22 cellular contexts compared by ENCODE assay signal in genomic region chr16:265711-266110, GRCh38. TPM values are rescaled to one million over a fixed set of nuclear protein-coding genes. Genes with fewer than 3 reads are reported as not detected.
DNase-seq lines count a peak whose midpoint lies in the region; ATAC-seq and TF ChIP-seq lines count a peak whose summit lies in the region.
"Had no signal": no experiment of that assay in that cellular context is flagged by ENCODE, and none has a peak within 500 bp of the region (broad histone marks: within the 10 kb centered on the region; RNA-seq: fewer than 3 reads in every experiment).

No MANE protein-coding gene starts in this region.

- peaks cover 7% of the 10 kb centered on the region for H3K27me3 Mint-ChIP-seq in activated naive CD4-positive, alpha-beta T cell treated with anti-CD3 and anti-CD28 coated beads, Interleukin-2, amount 10 ng/mL, durations not matched to agents 7 days and 5 days
- no peaks in the 10 kb centered on the region for H3K27me3 Mint-ChIP-seq in endodermal cell (ENCODE audit: insufficient read depth)
- H3K27me3 Mint-ChIP-seq: CD4-positive, alpha-beta T cell had no signal

- H3K9me3 Mint-ChIP-seq in activated naive CD4-positive, alpha-beta T cell treated with anti-CD3 and anti-CD28 coated beads, Interleukin-2, amount 10 ng/mL, durations not matched to agents 7 days and 5 days = peaks cover 8% of the 10 kb centered on the region
- H3K9me3 Mint-ChIP-seq in endodermal cell = no peaks in the 10 kb centered on the region
- H3K9me3 Mint-ChIP-seq in stimulated activated effector memory CD8-positive, alpha-beta T cell treated with anti-CD3 and anti-CD28 coated beads, Interleukin-12 subunit alpha, Interleukin-12 subunit beta, amount 100 ng/mL, for 72 hours = no peaks in the 10 kb centered on the region
- H3K9me3 Mint-ChIP-seq: CD4-positive, alpha-beta T cell had no signal

- 91 to 100% methylated on average over 10 to 12 of the region's 12 CpGs for WGBS in endodermal cell (ENCODE audit: insufficient coverage in 1 of 2, insufficient read length in 1 of 2), 2 experiments

- H3F3A ChIP-seq in PC-3 (ENCODE audit: low read length, unreplicated experiment) = no peaks in the 10 kb centered on the region

- ATAC-seq in PC-3 = no peak
- ATAC-seq in stimulated activated effector memory CD8-positive, alpha-beta T cell treated with anti-CD3 and anti-CD28 coated beads, Interleukin-12 subunit alpha, Interleukin-12 subunit beta, amount 100 ng/mL, for 72 hours = no peak

- TSS peak; percentile 38 for BruUV-seq in PC-3 (replicated peaks; lab: Mats Ljungman, UMichigan)

- H3K79me2 ChIP-seq in PC-3 (ENCODE audit: low read length) = no peaks in the 10 kb centered on the region

- H3K36me3 Mint-ChIP-seq in activated naive CD4-positive, alpha-beta T cell treated with anti-CD3 and anti-CD28 coated beads, Interleukin-2, amount 10 ng/mL, durations not matched to agents 7 days and 5 days = peaks cover 2% of the 10 kb centered on the region
- H3K36me3 Mint-ChIP-seq in endodermal cell (ENCODE audit: low read depth) = peaks cover 16% of the 10 kb centered on the region
- H3K36me3 Mint-ChIP-seq in stimulated activated effector memory CD8-positive, alpha-beta T cell treated with anti-CD3 and anti-CD28 coated beads, Interleukin-12 subunit alpha, Interleukin-12 subunit beta, amount 100 ng/mL, for 72 hours = peaks cover 15% of the 10 kb centered on the region

- intact Hi-C loops in PC-3 (cut with micrococcal nuclease) (no loop called here), ascending aorta (cut with DNase I) (no loop called here)

- no peaks in the 10 kb centered on the region for H3K9me2 ChIP-seq in PC-3 (replicated peaks; ENCODE audit: low read length)

- H3K27ac ChIP-seq in PC-3 (ENCODE audit: low read length) (no peak overlapping the region), endodermal cell (ENCODE audit: low read depth, low read length) (peak overlapping the region; percentile 29), ascending aorta (no peak overlapping the region)
- H3K27ac ChIP-seq: dorsolateral prefrontal cortex, heart left ventricle, suprapubic skin had no signal

- no peak overlapping the region for H3K9ac ChIP-seq in PC-3 (ENCODE audit: low read length)
- no peak overlapping the region for H3K9ac ChIP-seq in endodermal cell (ENCODE audit: extremely low read depth, low read length, poor library complexity, severe bottlenecking)

- no peak overlapping the region for H3K27ac Mint-ChIP-seq in activated naive CD4-positive, alpha-beta T cell treated with anti-CD3 and anti-CD28 coated beads, Interleukin-2, amount 10 ng/mL, durations not matched to agents 7 days and 5 days
- no peak overlapping the region for H3K27ac Mint-ChIP-seq in endodermal cell
- no peak overlapping the region for H3K27ac Mint-ChIP-seq in stimulated activated effector memory CD8-positive, alpha-beta T cell treated with anti-CD3 and anti-CD28 coated beads, Interleukin-12 subunit alpha, Interleukin-12 subunit beta, amount 100 ng/mL, for 72 hours
- H3K27ac Mint-ChIP-seq: CD4-positive, alpha-beta T cell had no signal

- H3K4me2 ChIP-seq in PC-3 (ENCODE audit: low read length) = no peak overlapping the region

- peak; percentile 26 for DNase-seq in activated naive CD4-positive, alpha-beta T cell treated with Interleukin-2 at 50 U/mL for 16 hours
- DNase-seq in activated naive CD4-positive, alpha-beta T cell treated with anti-CD3 and anti-CD28 coated beads, Interleukin-2, amount 10 ng/mL, durations not matched to agents 7 days and 5 days = no peak
- DNase-seq in PC-3 (no peak), endodermal cell (peak; percentile 30), renal cortical epithelial cell (ENCODE audit: low read depth) (peak; percentile 15), GM10248 (ENCODE audit: extremely low spot score) (no peak), ascending aorta (ENCODE audit: low spot score in 2 of 2) (no peak)
- DNase-seq in stimulated activated effector memory CD8-positive, alpha-beta T cell treated with anti-CD3 and anti-CD28 coated beads, Interleukin-12 subunit alpha, Interleukin-12 subunit beta, amount 100 ng/mL, for 72 hours (ENCODE audit: low spot score in 2 of 2) = no peak
- DNase-seq: activated CD4-positive, alpha-beta T cell treated with anti-CD3 and anti-CD28 coated beads for 1 hour; CD4-positive, alpha-beta T cell; DND-41; dorsolateral prefrontal cortex; heart left ventricle; NCI-H1694; NCI-H226; NK-92 treated with Interleukin-12 subunit alpha and Interleukin-12 subunit beta, amount 100 ng/mL, for 24 hours; SHP77; stimulated activated CD4-positive, alpha-beta T cell treated with anti-CD3 and anti-CD28 coated beads, Interleukin-2, amount 100 ng/mL, for 24 hours; T1000 had no signal

- no peaks in the 10 kb centered on the region for H3K4me1 ChIP-seq in PC-3 (ENCODE audit: insufficient read depth, low read length)
- no peaks in the 10 kb centered on the region for H3K4me1 ChIP-seq in endodermal cell (ENCODE audit: control insufficient read depth, insufficient read depth, low read length)
- no peaks in the 10 kb centered on the region for H3K4me1 ChIP-seq in ascending aorta
- H3K4me1 ChIP-seq: heart left ventricle had no signal

- H3K9me3 ChIP-seq in PC-3 (ENCODE audit: low read length) (no peaks in the 10 kb centered on the region), endodermal cell (ENCODE audit: control insufficient read depth, low read length) (no peaks in the 10 kb centered on the region), ascending aorta (no peaks in the 10 kb centered on the region)
- H3K9me3 ChIP-seq: heart left ventricle, suprapubic skin had no signal

- H3K27me3 ChIP-seq in PC-3 (ENCODE audit: low read length) = no peaks in the 10 kb centered on the region
- H3K27me3 ChIP-seq in endodermal cell (ENCODE audit: control insufficient read depth, insufficient read depth, low read length, poor library complexity, severe bottlenecking) = no peaks in the 10 kb centered on the region
- H3K27me3 ChIP-seq in ascending aorta = no peaks in the 10 kb centered on the region
- H3K27me3 ChIP-seq: dorsolateral prefrontal cortex, heart left ventricle, suprapubic skin had no signal

- no peak overlapping the region for H3K4me3 Mint-ChIP-seq in activated naive CD4-positive, alpha-beta T cell treated with anti-CD3 and anti-CD28 coated beads, Interleukin-2, amount 10 ng/mL, durations not matched to agents 7 days and 5 days
- no peak overlapping the region for H3K4me3 Mint-ChIP-seq in endodermal cell
- no peak overlapping the region for H3K4me3 Mint-ChIP-seq in stimulated activated effector memory CD8-positive, alpha-beta T cell treated with anti-CD3 and anti-CD28 coated beads, Interleukin-12 subunit alpha, Interleukin-12 subunit beta, amount 100 ng/mL, for 72 hours
- H3K4me3 Mint-ChIP-seq: CD4-positive, alpha-beta T cell had no signal

- H2AFZ ChIP-seq in PC-3 (ENCODE audit: low read length) = no peak overlapping the region

- no peaks in the 10 kb centered on the region for H4K20me1 ChIP-seq in PC-3 (ENCODE audit: low read length)

- POLR2A ChIA-PET in PC-3 (lab: Charles Lee; ENCODE audit: unreplicated experiment) (no interaction called here), GM10248 (lab: Yijun Ruan, JAX) (no interaction called here)

- no peaks in the 10 kb centered on the region for H3K4me1 Mint-ChIP-seq in activated naive CD4-positive, alpha-beta T cell treated with anti-CD3 and anti-CD28 coated beads, Interleukin-2, amount 10 ng/mL, durations not matched to agents 7 days and 5 days
- H3K4me1 Mint-ChIP-seq in endodermal cell = no peaks in the 10 kb centered on the region
- peaks cover 20% of the 10 kb centered on the region for H3K4me1 Mint-ChIP-seq in stimulated activated effector memory CD8-positive, alpha-beta T cell treated with anti-CD3 and anti-CD28 coated beads, Interleukin-12 subunit alpha, Interleukin-12 subunit beta, amount 100 ng/mL, for 72 hours

- CTCF ChIA-PET in activated naive CD4-positive, alpha-beta T cell treated with anti-CD3 and anti-CD28 coated beads, Interleukin-2, amount 10 ng/mL, durations not matched to agents 7 days and 5 days (lab: Charles Lee) = no interaction called here
- CTCF ChIA-PET in PC-3 (lab: Charles Lee) = no interaction called here
- CTCF ChIA-PET in GM10248 (lab: Yijun Ruan, JAX) = interaction anchor here (1.6 kb wide), 1 partner anchor 159 kb away, joined by 4 read pairs; no protein-coding TSS in a partner anchor

- no peaks in the 10 kb centered on the region for H3K36me3 ChIP-seq in PC-3 (ENCODE audit: low read depth, low read length)
- no peaks in the 10 kb centered on the region for H3K36me3 ChIP-seq in endodermal cell (ENCODE audit: control insufficient read depth, insufficient read depth, low read length)
- peaks cover 39 to 48% of the 10 kb centered on the region in 2 donors for H3K36me3 ChIP-seq in ascending aorta

- TF ChIP-seq CTCF in PC-3 (conservative IDR thresholded peaks at IDR 0.05; ENCODE audit: low read depth, low read length) = no peak
- no peak for TF ChIP-seq CTCF in endodermal cell (conservative IDR thresholded peaks at IDR 0.05)
- TF ChIP-seq CTCF in GM10248 (IDR thresholded peaks at IDR 0.05; ENCODE audit: control extremely low read depth, extremely low read depth, low read depth, missing control alignments) = no peak
- no peak for TF ChIP-seq CTCF in ascending aorta (IDR thresholded peaks at IDR 0.05)

- H3K4me3 ChIP-seq in PC-3 (ENCODE audit: low read length) (no peak overlapping the region), endodermal cell (ENCODE audit: low read length) (no peak overlapping the region), ascending aorta (no peak overlapping the region)
- H3K4me3 ChIP-seq: dorsolateral prefrontal cortex, heart left ventricle, suprapubic skin had no signal

RNA-seq across cellular contexts. Expression of gene RGS11, which starts 10.0 kb away (rescaled TPM):
- total RNA-seq in PC-3 (2014; rRNA removed) = 1.2 and 1.5 TPM in 2 replicates
- 1 to 10 TPM; 2.0 to 7.8 TPM for total RNA-seq in endodermal cell
- 3.0 TPM for polyA plus RNA-seq in endodermal cell (2013, experiment 1 of 2)
- 1.5 TPM for polyA plus RNA-seq in endodermal cell (2013, experiment 2 of 2)
- total RNA-seq in renal cortical epithelial cell = 0.40 TPM in 1 of 2 replicates, not detected in the other
- total RNA-seq in ascending aorta = 32.6 TPM
- total RNA-seq: CD4-positive, alpha-beta T cell; M059J had no signal

RNA-seq across cellular contexts. Expression of gene ARHGDIG, which starts 14.7 kb away (rescaled TPM):
- 0.35 TPM in 1 of 2 replicates, not detected in the other for total RNA-seq in PC-3 (2014; rRNA removed)
- total RNA-seq in endodermal cell = 10 to 100 TPM in 1 of 2 donors, 1 to 10 TPM in 1; 6.8 to 19.2 TPM
- 4.6 TPM for polyA plus RNA-seq in endodermal cell (2013, experiment 1 of 2)
- polyA plus RNA-seq in endodermal cell (2013, experiment 2 of 2) = 3.8 TPM
- not detected in 2 replicates for total RNA-seq in renal cortical epithelial cell
- total RNA-seq in ascending aorta = not detected
- total RNA-seq: M059J, suprapubic skin had no signal
- polyA plus RNA-seq: AG04450 had no signal

RNA-seq across cellular contexts. Expression of gene PDIA2, which starts 17.3 kb away (rescaled TPM):
- total RNA-seq in PC-3 (2014; rRNA removed) = not detected in 2 replicates
- 1 to 10 TPM; 2.9 to 9.9 TPM for total RNA-seq in endodermal cell
- 3.8 TPM for polyA plus RNA-seq in endodermal cell (2013, experiment 1 of 2)
- polyA plus RNA-seq in endodermal cell (2013, experiment 2 of 2) = 2.4 TPM
- not detected in 2 replicates for total RNA-seq in renal cortical epithelial cell
- not detected for total RNA-seq in ascending aorta
- total RNA-seq: CD4-positive, alpha-beta T cell; suprapubic skin had no signal

RNA-seq across cellular contexts. Expression of gene FAM234A, which starts 31.1 kb away (rescaled TPM):
- 31.4 and 38.0 TPM in 2 replicates for total RNA-seq in PC-3 (2014; rRNA removed)
- total RNA-seq in endodermal cell = 100 to 1,000 TPM; 123 to 130 TPM
- polyA plus RNA-seq in endodermal cell (2013, experiment 1 of 2) = 85.6 TPM
- polyA plus RNA-seq in endodermal cell (2013, experiment 2 of 2) = 78.2 TPM
- 76.4 and 204 TPM in 2 replicates for total RNA-seq in renal cortical epithelial cell
- 67.7 TPM for total RNA-seq in ascending aorta

RNA-seq across cellular contexts. Expression of gene LUC7L, which starts 36.5 kb away (rescaled TPM):
- 46.0 and 61.9 TPM in 2 replicates for total RNA-seq in PC-3 (2014; rRNA removed)
- 100 to 1,000 TPM; 130 to 151 TPM for total RNA-seq in endodermal cell
- polyA plus RNA-seq in endodermal cell (2013, experiment 1 of 2) = 177 TPM
- polyA plus RNA-seq in endodermal cell (2013, experiment 2 of 2) = 162 TPM
- total RNA-seq in renal cortical epithelial cell = 21.2 and 44.9 TPM in 2 replicates
- 53.0 TPM for total RNA-seq in ascending aorta

Comparison
In these comparisons a context has a peak if more than half of its experiments do, and no peak if none do; other contexts are left out.
1. DNase-seq: peak in activated naive CD4-positive, alpha-beta T cell treated with Interleukin-2 at 50 U/mL for 16 hours (single experiment), endodermal cell (single experiment) and renal cortical epithelial cell (single experiment); none in activated naive CD4-positive, alpha-beta T cell treated with anti-CD3 and anti-CD28 coated beads, Interleukin-2, amount 10 ng/mL, durations not matched to agents 7 days and 5 days (single experiment), PC-3 (single experiment), GM10248 (single experiment), stimulated activated effector memory CD8-positive, alpha-beta T cell treated with anti-CD3 and anti-CD28 coated beads, Interleukin-12 subunit alpha, Interleukin-12 subunit beta, amount 100 ng/mL, for 72 hours (0 of 2) and ascending aorta (0 of 2).